ENCODE assay signal across 14 cellular contexts in genomic region chr1:214028095-214028494, GRCh38.
"Had no signal": no experiment of that assay in that cellular context is flagged by ENCODE, and none has a peak within 500 bp of the region (broad histone marks: within the 10 kb centered on the region; RNA-seq: fewer than 3 reads in every experiment).

No MANE protein-coding gene starts in this region.

- H3K4me3 Mint-ChIP-seq: activated T-helper 17 cell treated with anti-CD3 and anti-CD28 coated beads, Interleukin-2, amount 50 U/mL, for 72 hours had no signal

- DNase-seq: activated CD4-positive, alpha-beta T cell treated with anti-CD3 and anti-CD28 coated beads, Interleukin-2, amount 50 U/mL, for 4 hours; activated CD4-positive, CD25-positive, alpha-beta regulatory T cell treated with anti-CD3 and anti-CD28 coated beads, Interleukin-2, amount 50 U/mL, for 72 hours; activated naive CD4-positive, alpha-beta T cell treated with Interleukin-2 at 50 U/mL for 16 hours; activated T-cell treated with anti-CD3 and anti-CD28 coated beads for 4 hours; aorta; midbrain; stimulated activated CD4-positive, alpha-beta T cell treated with anti-CD3 and anti-CD28 coated beads, Interleukin-4, amount 100 ng/mL, for 24 hours; stimulated activated naive CD4-positive, alpha-beta T cell; T-helper 9 cell; trophoblast cell had no signal

- H3K27me3 ChIP-seq: breast epithelium had no signal

- H3K27ac Mint-ChIP-seq: activated T-helper 17 cell treated with anti-CD3 and anti-CD28 coated beads, Interleukin-2, amount 50 U/mL, for 72 hours had no signal

- H3K4me1 ChIP-seq: breast epithelium had no signal

- H3K27ac ChIP-seq: breast epithelium, skin epidermis had no signal

- H3K4me3 ChIP-seq: breast epithelium, skin epidermis had no signal

- H3K4me1 Mint-ChIP-seq: activated T-helper 17 cell treated with anti-CD3 and anti-CD28 coated beads, Interleukin-2, amount 50 U/mL, for 72 hours had no signal

- H3K36me3 ChIP-seq: breast epithelium had no signal

- ATAC-seq: activated T-helper 17 cell treated with anti-CD3 and anti-CD28 coated beads, Interleukin-2, amount 50 U/mL, for 72 hours; esophagus mucosa had no signal

- H3K9me3 ChIP-seq: breast epithelium had no signal

- H3K9me3 Mint-ChIP-seq: activated T-helper 17 cell treated with anti-CD3 and anti-CD28 coated beads, Interleukin-2, amount 50 U/mL, for 72 hours had no signal
